ENCODE assay signal across 1 cellular context in the genomic region with DNA sequence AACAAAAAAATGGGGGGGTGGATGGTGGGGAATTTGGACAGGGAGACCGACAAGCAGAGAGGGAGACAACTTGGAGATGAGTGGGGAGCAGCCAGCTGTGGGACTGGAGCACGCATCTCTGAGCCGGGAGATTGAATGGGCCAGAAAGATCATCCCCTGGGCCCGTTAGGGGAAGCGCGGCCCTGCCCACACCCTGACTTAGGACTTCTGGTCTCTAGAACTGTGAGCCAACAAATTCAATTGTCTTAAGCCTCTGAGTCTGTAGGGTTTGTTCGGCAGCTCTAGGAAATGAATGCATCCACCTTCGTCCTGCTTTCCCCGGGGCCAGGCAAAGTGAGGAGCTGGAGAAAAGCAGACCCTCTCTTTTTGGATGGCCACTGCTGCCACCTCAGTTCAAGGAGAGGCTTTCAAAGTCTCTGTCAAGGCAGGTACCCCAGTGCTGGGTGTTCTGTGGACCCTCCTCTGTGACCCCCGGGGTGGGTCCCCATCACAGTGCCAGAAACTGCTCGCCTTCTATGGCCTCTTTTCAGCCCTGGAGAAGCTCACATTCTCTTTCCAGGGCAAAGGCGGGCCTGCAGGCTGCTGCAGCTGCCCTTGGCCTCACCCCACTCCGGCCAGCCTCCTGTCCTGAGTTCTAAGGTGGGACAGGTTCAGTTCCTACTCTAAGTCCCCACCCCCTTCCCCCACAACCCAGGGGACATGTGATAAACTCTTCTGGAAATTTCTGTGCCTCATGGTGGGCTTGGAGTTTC.
TF ChIP-seq lines count a peak whose summit lies in the region.

No MANE protein-coding gene starts in this region.

TF ChIP-seq in HepG2, 621 proteins besides CTCF, POLR2A, EP300 and RAD21 (continued from another document and continues in another):
- TF ChIP-seq ZNF687 (CRISPR knock-in tag; IDR thresholded peaks at IDR 0.05) (peak; percentile 81), ZNF549 (CRISPR knock-in tag; IDR thresholded peaks at IDR 0.05) (no peak), ZSCAN21 (CRISPR knock-in tag; IDR thresholded peaks at IDR 0.05; ENCODE audit: borderline replicate concordance) (no peak), REL (CRISPR knock-in tag; conservative IDR thresholded peaks at IDR 0.05) (no peak), NR3C1 (CRISPR knock-in tag; IDR thresholded peaks at IDR 0.05) (no peak), ARHGAP35 (CRISPR knock-in tag; IDR thresholded peaks at IDR 0.05; ENCODE audit: borderline replicate concordance) (no peak), ZNF350 (CRISPR knock-in tag; IDR thresholded peaks at IDR 0.05; ENCODE audit: borderline replicate concordance, low read depth) (no peak; the same call in 1 of the 2 replicates), ZNF18 (CRISPR knock-in tag; IDR thresholded peaks at IDR 0.05; ENCODE audit: insufficient replicate concordance) (no peak), CEBPZ (IDR thresholded peaks at IDR 0.05; ENCODE audit: low read length) (no peak), ATF6 (CRISPR knock-in tag; conservative IDR thresholded peaks at IDR 0.05) (no peak), TRAFD1 (CRISPR knock-in tag; IDR thresholded peaks at IDR 0.05; ENCODE audit: borderline replicate concordance) (no peak), NCOR1 (IDR thresholded peaks at IDR 0.05; ENCODE audit: borderline replicate concordance, low read length) (no peak), ZNF614 (CRISPR knock-in tag; IDR thresholded peaks at IDR 0.05; ENCODE audit: borderline replicate concordance) (no peak), ZNF552 (CRISPR knock-in tag; IDR thresholded peaks at IDR 0.05; ENCODE audit: borderline replicate concordance) (no peak)
- TF ChIP-seq, protein P1, sequence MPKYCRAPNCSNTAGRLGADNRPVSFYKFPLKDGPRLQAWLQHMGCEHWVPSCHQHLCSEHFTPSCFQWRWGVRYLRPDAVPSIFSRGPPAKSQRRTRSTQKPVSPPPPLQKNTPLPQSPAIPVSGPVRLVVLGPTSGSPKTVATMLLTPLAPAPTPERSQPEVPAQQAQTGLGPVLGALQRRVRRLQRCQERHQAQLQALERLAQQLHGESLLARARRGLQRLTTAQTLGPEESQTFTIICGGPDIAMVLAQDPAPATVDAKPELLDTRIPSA (CRISPR knock-in tag; IDR thresholded peaks at IDR 0.05; ENCODE audit: borderline replicate concordance): no peak
- TF ChIP-seq, protein P2, sequence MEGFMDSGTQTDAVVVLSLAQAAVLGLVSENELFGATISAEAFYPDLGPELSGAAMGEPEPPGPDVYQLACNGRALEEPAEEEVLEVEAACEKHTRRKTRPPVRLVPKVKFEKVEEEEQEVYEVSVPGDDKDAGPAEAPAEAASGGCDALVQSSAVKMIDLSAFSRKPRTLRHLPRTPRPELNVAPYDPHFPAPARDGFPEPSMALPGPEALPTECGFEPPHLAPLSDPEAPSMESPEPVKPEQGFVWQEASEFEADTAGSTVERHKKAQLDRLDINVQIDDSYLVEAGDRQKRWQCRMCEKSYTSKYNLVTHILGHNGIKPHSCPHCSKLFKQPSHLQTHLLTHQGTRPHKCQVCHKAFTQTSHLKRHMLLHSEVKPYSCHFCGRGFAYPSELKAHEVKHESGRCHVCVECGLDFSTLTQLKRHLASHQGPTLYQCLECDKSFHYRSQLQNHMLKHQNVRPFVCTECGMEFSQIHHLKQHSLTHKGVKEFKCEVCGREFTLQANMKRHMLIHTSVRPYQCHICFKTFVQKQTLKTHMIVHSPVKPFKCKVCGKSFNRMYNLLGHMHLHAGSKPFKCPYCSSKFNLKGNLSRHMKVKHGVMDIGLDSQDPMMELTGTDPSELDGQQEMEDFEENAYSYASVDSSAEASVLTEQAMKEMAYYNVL (CRISPR knock-in tag; IDR thresholded peaks at IDR 0.05; ENCODE audit: borderline replicate concordance): 0 out of 2 replicates have a peak, but pooled peaks have one; percentile 27
- TF ChIP-seq, protein P3, sequence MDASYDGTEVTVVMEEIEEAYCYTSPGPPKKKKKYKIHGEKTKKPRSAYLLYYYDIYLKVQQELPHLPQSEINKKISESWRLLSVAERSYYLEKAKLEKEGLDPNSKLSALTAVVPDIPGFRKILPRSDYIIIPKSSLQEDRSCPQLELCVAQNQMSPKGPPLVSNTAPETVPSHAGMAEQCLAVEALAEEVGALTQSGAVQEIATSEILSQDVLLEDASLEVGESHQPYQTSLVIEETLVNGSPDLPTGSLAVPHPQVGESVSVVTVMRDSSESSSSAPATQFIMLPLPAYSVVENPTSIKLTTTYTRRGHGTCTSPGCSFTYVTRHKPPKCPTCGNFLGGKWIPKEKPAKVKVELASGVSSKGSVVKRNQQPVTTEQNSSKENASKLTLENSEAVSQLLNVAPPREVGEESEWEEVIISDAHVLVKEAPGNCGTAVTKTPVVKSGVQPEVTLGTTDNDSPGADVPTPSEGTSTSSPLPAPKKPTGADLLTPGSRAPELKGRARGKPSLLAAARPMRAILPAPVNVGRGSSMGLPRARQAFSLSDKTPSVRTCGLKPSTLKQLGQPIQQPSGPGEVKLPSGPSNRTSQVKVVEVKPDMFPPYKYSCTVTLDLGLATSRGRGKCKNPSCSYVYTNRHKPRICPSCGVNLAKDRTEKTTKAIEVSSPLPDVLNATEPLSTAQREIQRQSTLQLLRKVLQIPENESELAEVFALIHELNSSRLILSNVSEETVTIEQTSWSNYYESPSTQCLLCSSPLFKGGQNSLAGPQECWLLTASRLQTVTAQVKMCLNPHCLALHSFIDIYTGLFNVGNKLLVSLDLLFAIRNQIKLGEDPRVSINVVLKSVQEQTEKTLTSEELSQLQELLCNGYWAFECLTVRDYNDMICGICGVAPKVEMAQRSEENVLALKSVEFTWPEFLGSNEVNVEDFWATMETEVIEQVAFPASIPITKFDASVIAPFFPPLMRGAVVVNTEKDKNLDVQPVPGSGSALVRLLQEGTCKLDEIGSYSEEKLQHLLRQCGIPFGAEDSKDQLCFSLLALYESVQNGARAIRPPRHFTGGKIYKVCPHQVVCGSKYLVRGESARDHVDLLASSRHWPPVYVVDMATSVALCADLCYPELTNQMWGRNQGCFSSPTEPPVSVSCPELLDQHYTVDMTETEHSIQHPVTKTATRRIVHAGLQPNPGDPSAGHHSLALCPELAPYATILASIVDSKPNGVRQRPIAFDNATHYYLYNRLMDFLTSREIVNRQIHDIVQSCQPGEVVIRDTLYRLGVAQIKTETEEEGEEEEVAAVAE (CRISPR knock-in tag; IDR thresholded peaks at IDR 0.05; ENCODE audit: borderline replicate concordance): no peak
- TF ChIP-seq, protein P4, sequence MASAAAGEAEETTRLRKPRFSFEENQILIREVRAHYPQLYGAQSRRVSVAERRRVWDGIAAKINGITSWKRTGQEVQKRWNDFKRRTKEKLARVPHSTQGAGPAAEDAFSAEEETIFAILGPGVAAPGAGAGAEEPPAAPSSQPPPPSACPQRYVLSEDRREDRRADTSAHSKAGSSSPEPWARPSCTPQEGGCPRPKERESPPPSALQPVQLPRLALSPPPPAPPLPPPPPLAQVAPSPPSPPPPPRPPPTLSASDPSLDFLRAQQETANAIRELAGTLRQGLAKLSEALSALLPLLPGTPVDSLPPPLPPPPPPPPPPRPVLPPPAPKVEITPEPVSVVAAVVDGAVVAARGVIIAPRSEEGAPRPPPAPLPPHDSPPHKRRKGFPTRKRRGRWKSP (CRISPR knock-in tag; IDR thresholded peaks at IDR 0.05): 0 out of 2 replicates have a peak, but pooled peaks have one; percentile 27
- TF ChIP-seq, protein P5, sequence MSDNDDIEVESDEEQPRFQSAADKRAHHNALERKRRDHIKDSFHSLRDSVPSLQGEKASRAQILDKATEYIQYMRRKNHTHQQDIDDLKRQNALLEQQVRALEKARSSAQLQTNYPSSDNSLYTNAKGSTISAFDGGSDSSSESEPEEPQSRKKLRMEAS (IDR thresholded peaks at IDR 0.05): 0 out of 2 replicates have a peak, but pooled peaks have one; percentile 15
